8 cellular contexts compared by ENCODE assay signal in genomic region chr2:121649652-121650553, GRCh38. TPM values are rescaled to one million over a fixed set of nuclear protein-coding genes. Genes with fewer than 3 reads are reported as not detected.
DNase-seq lines count a peak whose midpoint lies in the region; ATAC-seq and TF ChIP-seq lines count a peak whose summit lies in the region.

No MANE protein-coding gene starts in this region.

- H3K27ac Mint-ChIP-seq in activated CD4-positive, alpha-beta T cell treated with anti-CD3 and anti-CD28 coated beads, Interleukin-2, amount 10 ng/mL, durations not matched to agents 24 days and 14 days: peak overlapping the region; percentile 100

- H3K4me1 Mint-ChIP-seq in activated CD4-positive, alpha-beta T cell treated with anti-CD3 and anti-CD28 coated beads, Interleukin-2, amount 10 ng/mL, durations not matched to agents 24 days and 14 days: peaks cover 53% of the 10 kb centered on the region

- no peaks in the 10 kb centered on the region for H3K27me3 Mint-ChIP-seq in activated CD4-positive, alpha-beta T cell treated with anti-CD3 and anti-CD28 coated beads, Interleukin-2, amount 10 ng/mL, durations not matched to agents 24 days and 14 days

- TF ChIP-seq CTCF in BE2C (IDR thresholded peaks at IDR 0.05; ENCODE audit: low read depth, low read length): no peak
- TF ChIP-seq CTCF in left lung (IDR thresholded peaks at IDR 0.05): no peak

- H3K9me3 Mint-ChIP-seq in activated CD4-positive, alpha-beta T cell treated with anti-CD3 and anti-CD28 coated beads, Interleukin-2, amount 10 ng/mL, durations not matched to agents 24 days and 14 days: no peaks in the 10 kb centered on the region

- H3K27me3 ChIP-seq in BE2C (no peaks in the 10 kb centered on the region), left lung (no peaks in the 10 kb centered on the region)

- H3K36me3 Mint-ChIP-seq in activated CD4-positive, alpha-beta T cell treated with anti-CD3 and anti-CD28 coated beads, Interleukin-2, amount 10 ng/mL, durations not matched to agents 24 days and 14 days (ENCODE audit: low read depth): peaks cover 31% of the 10 kb centered on the region

- H3K9me3 ChIP-seq in BE2C: no peaks in the 10 kb centered on the region
- H3K9me3 ChIP-seq in left lung: no peaks in the 10 kb centered on the region

- H3K4me3 ChIP-seq in BE2C (ENCODE audit: low read depth, low read length) (peak overlapping the region; percentile 67), left lung (peak overlapping the region; percentile 79 to 85)

- H3K4me1 ChIP-seq in BE2C: no peaks in the 10 kb centered on the region
- peaks cover 8 to 51% of the 10 kb centered on the region in 2 donors for H3K4me1 ChIP-seq in left lung

- peak; percentile 62 for ATAC-seq in GM19324 (IDR thresholded peaks at IDR 0.05; ENCODE audit: low FRiP score, unreplicated experiment)
- peak; percentile 24 for ATAC-seq in HG03469 (IDR thresholded peaks at IDR 0.05; ENCODE audit: unreplicated experiment)
- peak; percentile 84 for ATAC-seq in left lung

- H3K4me3 Mint-ChIP-seq in activated CD4-positive, alpha-beta T cell treated with anti-CD3 and anti-CD28 coated beads, Interleukin-2, amount 10 ng/mL, durations not matched to agents 24 days and 14 days: peak overlapping the region; percentile 91

- intact Hi-C loops in activated CD4-positive, alpha-beta T cell treated with anti-CD3 and anti-CD28 coated beads, Interleukin-2, amount 10 ng/mL, durations not matched to agents 24 days and 14 days (cut with micrococcal nuclease): loop anchor here (1.0 to 2.0 kb wide), 7 partner anchors 49 to 247 kb away; partner anchors contain the start of genes NIFK, RNU4ATAC and TSN
- intact Hi-C loops in left lung (cut with DNase I): no loop called here

- peak overlapping the region; percentile 95 to 99 for H3K27ac ChIP-seq in left lung

- H3K36me3 ChIP-seq in BE2C (no peaks in the 10 kb centered on the region), left lung (no peaks in the 10 kb centered on the region)

- DNase-seq in BE2C (peak; percentile 76), NCI-H526 (lab: John Stamatoyannopoulos, UW) (peak; percentile 88 to 92), dedifferentiated amniotic fluid mesenchymal stem cell (ENCODE audit: extremely low spot score) (peak; percentile 77), left lung (peak; percentile 93)
- peak; percentile 96 for DNase-seq in activated CD4-positive, alpha-beta T cell treated with anti-CD3 and anti-CD28 coated beads, Interleukin-2, amount 10 ng/mL, durations not matched to agents 24 days and 14 days
- peak; percentile 65 for DNase-seq in stimulated activated CD4-positive, alpha-beta T cell treated with anti-CD3 and anti-CD28 coated beads, Interleukin-2, amount 100 ng/mL, for 4 hours (ENCODE audit: low read depth)

RNA-seq across cellular contexts. Expression of gene CLASP1, which starts 0.6 kb away (rescaled TPM):
- polyA plus RNA-seq in BE2C (2012; ENCODE audit: insufficient read depth, insufficient read length, low read depth): 15.9 TPM
- total RNA-seq in activated CD4-positive, alpha-beta T cell treated with anti-CD3 and anti-CD28 coated beads, Interleukin-2, amount 10 ng/mL, durations not matched to agents 24 days and 14 days: 69.3 and 78.5 TPM in 2 replicates
- 10 to 100 TPM; 42.9 to 51.7 TPM for total RNA-seq in left lung

Comparison
In these comparisons a context has a peak if more than half of its experiments do, and no peak if none do; other contexts are left out.
1. Peak in every context shown above with its lines: DNase-seq, ATAC-seq, H3K4me3 ChIP-seq and H3K27ac ChIP-seq.
2. ATAC-seq: peak in every context shown above with its lines; median percentile 84 in left lung; 62 in GM19324; 24 in HG03469.